Comparison of ENCODE assay signal across 18 cellular contexts in genomic region chr6:72048080-72048479, GRCh38.
"Had no signal": no experiment of that assay in that cellular context is flagged by ENCODE, and none has a peak within 500 bp of the region (broad histone marks: within the 10 kb centered on the region; RNA-seq: fewer than 3 reads in every experiment).

No MANE protein-coding gene starts in this region.

- DNase-seq: activated CD8-positive, alpha-beta memory T cell treated with anti-CD3 and anti-CD28 coated beads for 24 hours; activated CD8-positive, alpha-beta memory T cell treated with anti-CD3 and anti-CD28 coated beads, Interleukin-2, amount 50 U/mL, for 4 hours; activated naive CD4-positive, alpha-beta T cell; activated T-cell treated with anti-CD3 and anti-CD28 coated beads, Interleukin-2, amount 50 U/mL, for 24 hours; body of pancreas; dermis blood vessel endothelial cell; effector memory CD4-positive, alpha-beta T cell; foreskin keratinocyte; left colon; mesenchymal stem cell; ovary; stimulated activated naive CD4-positive, alpha-beta T cell; T-helper 1 cell had no signal

- H3K9me3 ChIP-seq: body of pancreas, neutrophil, ovary, prostate gland, thoracic aorta had no signal

- H3K27ac ChIP-seq: body of pancreas, cardiac muscle cell, foreskin keratinocyte, neutrophil, ovary, prostate gland, thoracic aorta had no signal

- H3K4me1 ChIP-seq: body of pancreas, foreskin keratinocyte, prostate gland had no signal

- ATAC-seq: activated T-helper 17 cell treated with anti-CD3 and anti-CD28 coated beads, Interleukin-2, amount 50 U/mL, for 72 hours; body of pancreas; foreskin keratinocyte; left colon had no signal

- H3K4me3 ChIP-seq: body of pancreas, cardiac muscle cell, ovary, prostate gland, thoracic aorta had no signal

- H3K36me3 ChIP-seq: cardiac muscle cell, neutrophil, ovary, prostate gland, thoracic aorta had no signal

- H3K27me3 ChIP-seq: body of pancreas, cardiac muscle cell, foreskin keratinocyte, neutrophil, ovary had no signal
